In the genomic region with DNA sequence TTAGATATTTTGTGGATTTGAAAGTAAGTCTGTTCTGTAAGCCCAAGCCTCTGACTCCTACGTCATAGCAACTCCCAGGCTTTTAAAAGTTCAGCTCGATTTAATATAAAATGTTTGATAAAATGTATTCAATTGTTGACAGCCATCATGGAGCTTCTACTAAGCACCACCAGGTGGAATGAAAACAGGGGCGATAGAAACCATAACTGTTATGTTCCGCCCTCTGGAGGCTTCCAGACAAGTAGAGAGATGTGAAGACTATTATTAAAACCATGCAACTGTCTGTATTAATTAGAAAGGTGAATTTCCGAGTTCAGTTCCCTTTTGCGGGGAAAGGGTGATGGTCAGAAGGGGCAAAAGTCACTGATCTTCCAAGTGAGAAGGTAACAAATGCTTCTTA, we compare ENCODE assay signal across 19 cellular contexts.
A peak's percentile ranks its signal among the peaks of the same experiment; 100 is the strongest.
DNase-seq lines count a peak whose midpoint lies in the region; ATAC-seq and TF ChIP-seq lines count a peak whose summit lies in the region.
"Had no signal": no experiment of that assay in that cellular context is flagged by ENCODE, and none has a peak within 500 bp of the region (broad histone marks: within the 10 kb centered on the region; RNA-seq: fewer than 3 reads in every experiment).

No MANE protein-coding gene starts in this region.

- no peak overlapping the region for H3K4me3 ChIP-seq in BE2C (ENCODE audit: low read depth, low read length)
- H3K4me3 ChIP-seq in endodermal cell (ENCODE audit: low read length) = no peak overlapping the region
- no peak overlapping the region for H3K4me3 ChIP-seq in foreskin fibroblast (ENCODE audit: low read depth in 1 of 2, low read length in 2 of 2)
- no peak overlapping the region for H3K4me3 ChIP-seq in sigmoid colon
- H3K4me3 ChIP-seq: BLaER1 treated with 17β-estradiol and CSF1 and Interleukin-3, amounts not matched to agents 10 nM and 100 nM had no signal

- no peak overlapping the region for H3K27ac Mint-ChIP-seq in endodermal cell
- H3K27ac Mint-ChIP-seq in stimulated activated memory B cell treated with anti-CD40 and anti-IgM and Interleukin-4, amounts not matched to agents 10 μg/mL and 1 μg/mL and 100 μg/mL, for 72 hours = no peak overlapping the region
- H3K27ac Mint-ChIP-seq: CD4-positive, CD25-positive, alpha-beta regulatory T cell; CD8-positive, alpha-beta memory T cell had no signal

- TF ChIP-seq EP300 in sigmoid colon (IDR thresholded peaks at IDR 0.05) = no peak

- H3K9me3 Mint-ChIP-seq in endodermal cell = no peaks in the 10 kb centered on the region
- peaks cover 2% of the 10 kb centered on the region for H3K9me3 Mint-ChIP-seq in stimulated activated memory B cell treated with anti-CD40 and anti-IgM and Interleukin-4, amounts not matched to agents 10 μg/mL and 1 μg/mL and 100 μg/mL, for 72 hours
- H3K9me3 Mint-ChIP-seq: CD4-positive, CD25-positive, alpha-beta regulatory T cell had no signal

- H3K27me3 Mint-ChIP-seq in endodermal cell (ENCODE audit: insufficient read depth) = no peaks in the 10 kb centered on the region
- no peaks in the 10 kb centered on the region for H3K27me3 Mint-ChIP-seq in stimulated activated memory B cell treated with anti-CD40 and anti-IgM and Interleukin-4, amounts not matched to agents 10 μg/mL and 1 μg/mL and 100 μg/mL, for 72 hours
- H3K27me3 Mint-ChIP-seq: CD4-positive, CD25-positive, alpha-beta regulatory T cell had no signal

- intact Hi-C loops in sigmoid colon (cut with DNase I) = no loop called here

- H3K4me1 Mint-ChIP-seq in endodermal cell = peaks cover 36% of the 10 kb centered on the region
- no peaks in the 10 kb centered on the region for H3K4me1 Mint-ChIP-seq in stimulated activated memory B cell treated with anti-CD40 and anti-IgM and Interleukin-4, amounts not matched to agents 10 μg/mL and 1 μg/mL and 100 μg/mL, for 72 hours
- H3K4me1 Mint-ChIP-seq: CD4-positive, CD25-positive, alpha-beta regulatory T cell; CD8-positive, alpha-beta memory T cell had no signal

- TF ChIP-seq CTCF in BE2C (IDR thresholded peaks at IDR 0.05; ENCODE audit: low read depth, low read length) (0 out of 2 replicates have a peak, but pooled peaks have one; percentile 7), endodermal cell (conservative IDR thresholded peaks at IDR 0.05) (peak; percentile 46), foreskin fibroblast (IDR thresholded peaks at IDR 0.05; ENCODE audit: low read depth, low read length) (no peak), sigmoid colon (IDR thresholded peaks at IDR 0.05) (no peak)

- no peak overlapping the region for H3K27ac ChIP-seq in endodermal cell (ENCODE audit: low read depth, low read length)
- H3K27ac ChIP-seq in sigmoid colon = no peak overlapping the region
- H3K27ac ChIP-seq: BLaER1 treated with 17β-estradiol and CSF1 and Interleukin-3, amounts not matched to agents 10 nM and 100 nM; HL-60 had no signal

- H3K4me1 ChIP-seq in BE2C (no peaks in the 10 kb centered on the region), endodermal cell (ENCODE audit: control insufficient read depth, insufficient read depth, low read length) (peaks cover 5% of the 10 kb centered on the region), sigmoid colon (peaks cover 0 to 10% (median 8%) of the 10 kb centered on the region in 4 donors)
- H3K4me1 ChIP-seq: BLaER1 treated with 17β-estradiol and CSF1 and Interleukin-3, amounts not matched to agents 10 nM and 100 nM had no signal

- H3K36me3 Mint-ChIP-seq in endodermal cell (ENCODE audit: low read depth) = no peaks in the 10 kb centered on the region
- H3K36me3 Mint-ChIP-seq in stimulated activated memory B cell treated with anti-CD40 and anti-IgM and Interleukin-4, amounts not matched to agents 10 μg/mL and 1 μg/mL and 100 μg/mL, for 72 hours = no peaks in the 10 kb centered on the region
- H3K36me3 Mint-ChIP-seq: CD4-positive, CD25-positive, alpha-beta regulatory T cell; CD8-positive, alpha-beta memory T cell had no signal

- H3K27me3 ChIP-seq in BE2C (peaks cover 28% of the 10 kb centered on the region), endodermal cell (ENCODE audit: control insufficient read depth, insufficient read depth, low read length, poor library complexity, severe bottlenecking) (no peaks in the 10 kb centered on the region), sigmoid colon (no peaks in the 10 kb centered on the region)
- H3K27me3 ChIP-seq: BLaER1 treated with 17β-estradiol and CSF1 and Interleukin-3, amounts not matched to agents 10 nM and 100 nM had no signal

- no peak overlapping the region for H3K4me3 Mint-ChIP-seq in endodermal cell
- H3K4me3 Mint-ChIP-seq in stimulated activated memory B cell treated with anti-CD40 and anti-IgM and Interleukin-4, amounts not matched to agents 10 μg/mL and 1 μg/mL and 100 μg/mL, for 72 hours = no peak overlapping the region
- H3K4me3 Mint-ChIP-seq: CD4-positive, CD25-positive, alpha-beta regulatory T cell; CD8-positive, alpha-beta memory T cell had no signal

- H3K9me3 ChIP-seq in BE2C = no peaks in the 10 kb centered on the region
- H3K9me3 ChIP-seq in endodermal cell (ENCODE audit: control insufficient read depth, low read length) = no peaks in the 10 kb centered on the region
- H3K9me3 ChIP-seq in sigmoid colon = no peaks in the 10 kb centered on the region
- H3K9me3 ChIP-seq: BLaER1 treated with 17β-estradiol and CSF1 and Interleukin-3, amounts not matched to agents 10 nM and 100 nM had no signal

- TF ChIP-seq POLR2A in sigmoid colon (IDR thresholded peaks at IDR 0.05) = no peak

- ATAC-seq in stimulated activated memory B cell treated with anti-CD40 and anti-IgM and Interleukin-4, amounts not matched to agents 10 μg/mL and 1 μg/mL and 100 μg/mL, for 72 hours = no peak

- H3K36me3 ChIP-seq in BE2C (no peaks in the 10 kb centered on the region), endodermal cell (ENCODE audit: control insufficient read depth, insufficient read depth, low read length) (no peaks in the 10 kb centered on the region), sigmoid colon (no peaks in the 10 kb centered on the region)
- H3K36me3 ChIP-seq: BLaER1 treated with 17β-estradiol and CSF1 and Interleukin-3, amounts not matched to agents 10 nM and 100 nM had no signal

- 91 to 94% methylated on average over 5 to 6 of the region's 6 CpGs for WGBS in endodermal cell (ENCODE audit: insufficient coverage in 1 of 2, insufficient read length in 1 of 2), 2 experiments
- WGBS in sigmoid colon, 2 donors = 72 to 89% methylated on average over 6 of the region's 6 CpGs

- DNase-seq in BE2C = no peak
- peak; percentile 6 for DNase-seq in ELR (ENCODE audit: low read depth)
- DNase-seq in NAMALWA (ENCODE audit: low spot score) = peak; percentile 3
- DNase-seq in endodermal cell = no peak
- DNase-seq in foreskin fibroblast = no peak
- DNase-seq in sigmoid colon = no peak
- DNase-seq: 8988T; CD4-positive, CD25-positive, alpha-beta regulatory T cell; CD8-positive, alpha-beta memory T cell; COR-L47; DMS 273 treated with DMSO at 0.1 percent for 48 hours; GDM1; GOT3; H7; IMR-90; KG1 had no signal

- no peak overlapping the region for H3K9ac ChIP-seq in endodermal cell (ENCODE audit: extremely low read depth, low read length, poor library complexity, severe bottlenecking)
- H3K9ac ChIP-seq: BLaER1 treated with 17β-estradiol and CSF1 and Interleukin-3, amounts not matched to agents 10 nM and 100 nM had no signal

Comparison
In these comparisons a context has a peak if more than half of its experiments do, and no peak if none do; other contexts are left out.
1. DNase-seq: peak in ELR (single experiment) and NAMALWA (single experiment); none in BE2C (single experiment), endodermal cell (single experiment), foreskin fibroblast (0 of 2) and sigmoid colon (single experiment).
2. CTCF ChIP-seq: peak in BE2C (single experiment) and endodermal cell (single experiment); none in foreskin fibroblast (single experiment) and sigmoid colon (0 of 4).